8 cellular contexts compared by ENCODE assay signal in genomic region chr4:148441986-148442829, GRCh38. TPM values are rescaled to one million over a fixed set of nuclear protein-coding genes. Genes with fewer than 3 reads are reported as not detected.
A peak's percentile ranks its signal among the peaks of the same experiment; 100 is the strongest.
DNase-seq lines count a peak whose midpoint lies in the region; ATAC-seq, FAIRE-seq and TF ChIP-seq lines count a peak whose summit lies in the region.

Gene NR3C2, minus strand, starts transcription at chr4:148442414.

- ATAC-seq in HG02642 (IDR thresholded peaks at IDR 0.05; ENCODE audit: poor library complexity, unreplicated experiment) (peak; percentile 97), pancreas (peak; percentile 81 to 90 (median 82))

- peak; percentile 99 to 100 for TF ChIP-seq POLR2A in adrenal gland (IDR thresholded peaks at IDR 0.05)

- H3K27ac ChIP-seq in adrenal gland (peak within 1 kb of the TSS; percentile 3 to 90 (median 78)), cardiac muscle cell (no peak within 1 kb of the TSS), pancreas (peak within 1 kb of the TSS; percentile 93 to 96 (median 95)), tibial artery (peak within 1 kb of the TSS; percentile 83 to 95)

- intact Hi-C loops in adrenal gland (cut with DNase I), result loop anchor here (10.0 kb wide), 2 partner anchors 147 to 157 kb away; no protein-coding TSS in a partner anchor
- intact Hi-C loops in pancreas (cut with DNase I), result no loop called here
- intact Hi-C loops in tibial artery (cut with DNase I; ENCODE audit: low total_unique reads), result no loop called here

- H3K27me3 ChIP-seq in adrenal gland, result no peaks in the 10 kb centered on the region
- peaks cover 73% of the 10 kb centered on the region for H3K27me3 ChIP-seq in cardiac muscle cell
- H3K27me3 ChIP-seq in pancreas, result no peaks in the 10 kb centered on the region
- no peaks in the 10 kb centered on the region for H3K27me3 ChIP-seq in tibial artery

- H3K4me3 ChIP-seq in GM12864 (ENCODE audit: low read depth, low read length), result peak within 1 kb of the TSS; percentile 76
- H3K4me3 ChIP-seq in adrenal gland, result peak within 1 kb of the TSS; percentile 28 to 87 (median 79)
- peak within 1 kb of the TSS; percentile 90 for H3K4me3 ChIP-seq in cardiac muscle cell
- H3K4me3 ChIP-seq in pancreas, result peak within 1 kb of the TSS; percentile 90 to 96 (median 92)
- H3K4me3 ChIP-seq in tibial artery, result peak within 1 kb of the TSS; percentile 97 to 98

- peaks cover 0 to 36% of the 10 kb centered on the region in 2 donors for H3K4me1 ChIP-seq in adrenal gland (replicated peaks in 1 of 2)
- H3K4me1 ChIP-seq in cardiac muscle cell (ENCODE audit: low read depth), result no peaks in the 10 kb centered on the region
- H3K4me1 ChIP-seq in pancreas, result peaks cover 13 to 27% (median 24%) of the 10 kb centered on the region in 3 donors
- H3K4me1 ChIP-seq in tibial artery, result peaks cover 0 to 32% (median 16%) of the 10 kb centered on the region in 4 donors

- no peaks in the 10 kb centered on the region for H3K36me3 ChIP-seq in adrenal gland (replicated peaks in 1 of 2)
- H3K36me3 ChIP-seq in cardiac muscle cell, result no peaks in the 10 kb centered on the region
- no peaks in the 10 kb centered on the region for H3K36me3 ChIP-seq in pancreas
- H3K36me3 ChIP-seq in tibial artery, result no peaks in the 10 kb centered on the region

- FAIRE-seq in pancreas (lab: Jason Lieb, UNC), result peak; percentile 94

- peak; percentile 96 for DNase-seq in GM12864 (ENCODE audit: low read depth)
- peak; percentile 87 for DNase-seq in NCI-H1105 treated with DMSO at 0.1 percent for 48 hours (lab: John Stamatoyannopoulos, UW)
- DNase-seq in SW480 (ENCODE audit: low spot score), result peak; percentile 94
- peak; percentile 99 to 100 (median 100) for DNase-seq in adrenal gland
- DNase-seq in cardiac muscle cell (ENCODE audit: low read depth in 1 of 2, low spot score in 1 of 2), result peak; percentile 98 to 99
- DNase-seq in pancreas, result peak; percentile 96 to 100 (median 99)
- DNase-seq in tibial artery, result peak; percentile 100

- H3K9me3 ChIP-seq in adrenal gland (replicated peaks in 1 of 3) (no peaks in the 10 kb centered on the region), cardiac muscle cell (ENCODE audit: low read depth) (no peaks in the 10 kb centered on the region), pancreas (no peaks in the 10 kb centered on the region), tibial artery (no peaks in the 10 kb centered on the region)

- TF ChIP-seq CTCF in GM12864 (IDR thresholded peaks at IDR 0.05; ENCODE audit: low read depth, low read length, missing control alignments), result no peak
- peak in 2 of 6 experiments; percentile 18 to 24 for TF ChIP-seq CTCF in adrenal gland (IDR thresholded peaks at IDR 0.05)
- no peak for TF ChIP-seq CTCF in cardiac muscle cell (IDR thresholded peaks at IDR 0.05; ENCODE audit: low read depth, low read length)
- TF ChIP-seq CTCF in pancreas (IDR thresholded peaks at IDR 0.05), result no peak
- TF ChIP-seq CTCF in tibial artery (IDR thresholded peaks at IDR 0.05), result no peak

- WGBS in adrenal gland, 4 donors, result 0 to 2% (median 0%) methylated on average over 22 to 64 of the region's 64 CpGs
- whole genome bisulfite sequencing in pancreas, 2 donors, result 0% methylated on average over 61 to 64 of the region's 64 CpGs

RNA-seq across cellular contexts. Expression of gene NR3C2, which starts in this region (rescaled TPM):
- total RNA-seq in adrenal gland (10 to 100 TPM in 7 of 8 donors, 1 to 10 TPM in 1; 7.3 to 19.8 (median 14.4) TPM), cardiac muscle cell (0.56 and 2.5 TPM in 2 replicates), pancreas (10 to 100 TPM in 5 of 6 donors, 1 to 10 TPM in 1; 8.3 to 15.7 (median 12.8) TPM)
- polyA plus RNA-seq in adrenal gland (1 to 10 TPM; 1.9 to 4.8 (median 2.6) TPM), cardiac muscle cell (0.27 and 0.43 TPM in 2 replicates), pancreas (1 to 10 TPM; 2.5 to 3.6 TPM)

Comparison
In these comparisons a context has a peak if more than half of its experiments do, and no peak if none do; other contexts are left out.
1. intact Hi-C loops: an anchor here in adrenal gland (10.0 kb wide); none called in pancreas and tibial artery.